In the genomic region with DNA sequence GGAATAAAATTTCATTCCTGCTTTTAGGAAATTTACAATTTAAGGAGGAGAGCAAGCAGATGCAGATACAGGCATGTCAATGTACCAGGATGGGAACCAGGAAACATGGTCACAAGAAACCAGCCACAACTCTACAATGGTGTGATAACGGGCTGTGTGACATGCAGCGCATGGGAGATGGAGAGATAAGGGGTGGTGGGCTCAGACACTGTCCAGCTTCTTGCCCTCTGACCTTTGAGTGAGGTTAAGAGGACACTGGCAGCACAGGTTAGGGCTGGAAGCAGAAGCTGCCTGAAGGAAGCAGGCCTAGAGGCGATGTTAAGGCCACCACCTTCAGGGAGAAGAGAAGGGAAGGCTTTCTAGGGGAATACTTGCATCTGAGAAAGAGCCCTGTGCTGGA, we compare ENCODE assay signal across 1 cellular context.
TF ChIP-seq lines count a peak whose summit lies in the region.

No MANE protein-coding gene starts in this region.

TF ChIP-seq in H1, 55 proteins besides CTCF, POLR2A, EP300 and RAD21:
- TF ChIP-seq TAF7 (optimal IDR thresholded peaks at IDR 0.05; ENCODE audit: borderline replicate concordance, low read depth, low read length) = no peak
- no peak for TF ChIP-seq RFX5 (IDR thresholded peaks at IDR 0.05; ENCODE audit: borderline replicate concordance, low read depth, low read length)
- TF ChIP-seq YY1 (IDR thresholded peaks at IDR 0.05; ENCODE audit: low read depth, low read length) = no peak
- no peak for TF ChIP-seq BACH1 (IDR thresholded peaks at IDR 0.05; ENCODE audit: low read length)
- no peak for TF ChIP-seq SRF (IDR thresholded peaks at IDR 0.05; ENCODE audit: low read depth, low read length)
- no peak for TF ChIP-seq TAF1 (IDR thresholded peaks at IDR 0.05; ENCODE audit: low read depth, low read length)
